ENCODE assay signal across 8 cellular contexts in the genomic region with DNA sequence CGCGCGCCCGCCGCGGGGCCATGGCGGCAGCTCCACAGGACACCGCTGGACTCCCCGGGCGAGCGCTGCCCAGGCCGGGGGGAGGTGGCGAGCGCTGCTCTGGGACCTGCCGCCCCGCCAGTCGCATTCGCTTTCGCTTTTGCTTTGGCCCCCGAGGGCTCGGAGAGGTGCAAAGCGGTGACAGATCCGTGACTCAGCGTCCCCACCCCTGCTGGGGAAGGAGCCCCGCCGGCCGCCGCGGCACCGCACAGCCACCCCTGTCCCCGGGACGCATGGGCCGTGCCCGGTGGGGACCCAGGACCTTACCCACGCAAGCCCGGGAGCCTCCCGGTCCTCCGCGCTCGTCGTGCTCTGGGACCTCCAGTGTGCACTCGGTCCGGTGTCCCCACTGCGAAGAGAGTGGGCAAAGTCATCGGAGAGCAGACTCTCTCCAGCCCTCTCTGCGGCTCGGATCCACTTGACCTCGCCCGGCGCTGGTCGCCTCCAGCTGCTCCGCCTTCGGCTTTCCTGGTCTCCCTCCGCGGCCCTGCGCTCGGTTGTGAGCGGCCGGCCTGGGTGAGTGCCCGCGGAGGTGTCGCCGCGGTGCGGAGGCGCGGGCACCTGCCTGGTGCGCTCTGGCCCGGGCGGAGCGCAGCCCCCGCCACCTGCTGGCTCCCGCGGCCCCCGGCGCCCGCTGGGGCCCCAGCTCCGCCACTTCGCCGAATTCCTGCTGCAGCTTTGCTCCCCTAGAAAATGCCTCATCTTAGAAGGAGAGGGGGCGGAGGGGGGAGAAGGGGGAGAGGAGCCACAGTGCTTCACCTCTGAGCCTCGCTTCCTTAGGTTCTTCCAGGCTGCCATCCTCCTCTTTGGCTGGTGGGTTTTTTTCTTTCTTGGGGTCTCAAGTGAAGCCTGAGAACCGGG. TPM values are rescaled to one million over a fixed set of nuclear protein-coding genes. Genes with fewer than 3 reads are reported as not detected.
DNase-seq lines count a peak whose midpoint lies in the region; ATAC-seq and TF ChIP-seq lines count a peak whose summit lies in the region.

A gene with protein sequence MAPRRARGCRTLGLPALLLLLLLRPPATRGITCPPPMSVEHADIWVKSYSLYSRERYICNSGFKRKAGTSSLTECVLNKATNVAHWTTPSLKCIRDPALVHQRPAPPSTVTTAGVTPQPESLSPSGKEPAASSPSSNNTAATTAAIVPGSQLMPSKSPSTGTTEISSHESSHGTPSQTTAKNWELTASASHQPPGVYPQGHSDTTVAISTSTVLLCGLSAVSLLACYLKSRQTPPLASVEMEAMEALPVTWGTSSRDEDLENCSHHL (minus strand): TSS at position 73 of the 900 bp plus-strand sequence. CDS start 51 bp downstream, at position 22.

- intact Hi-C loops in stomach (cut with DNase I; ENCODE audit: low total_unique reads): no loop called here

- no peaks in the 10 kb centered on the region for H3K36me3 Mint-ChIP-seq in nephron progenitor cell (ENCODE audit: low read depth)

- peaks cover 3% of the 10 kb centered on the region for H3K4me1 ChIP-seq in fibroblast of lung (ENCODE audit: control insufficient read depth, extremely low read depth, insufficient read depth, low read length)
- H3K4me1 ChIP-seq in stomach: peaks cover 10 to 41% (median 20%) of the 10 kb centered on the region in 4 donors

- DNase-seq in AG08395 (ENCODE audit: low spot score) (peak; percentile 79), OCI-M1 (lab: John Stamatoyannopoulos, UW) (peak; percentile 94), fibroblast of lung (ENCODE audit: low read depth in 2 of 2) (peak; percentile 68 to 73), nephron progenitor cell (peak; percentile 65), stomach (peak; percentile 90)
- peak; percentile 89 to 93 for DNase-seq in activated T-cell treated with anti-CD3 and anti-CD28 coated beads, Interleukin-2, amount 50 U/mL, for 48 hours

- H3K36me3 ChIP-seq in fibroblast of lung (ENCODE audit: control insufficient read depth, insufficient read depth, low read length): no peaks in the 10 kb centered on the region
- no peaks in the 10 kb centered on the region for H3K36me3 ChIP-seq in stomach

- H3K4me3 ChIP-seq in fibroblast of lung (replicated peaks in 1 of 4; ENCODE audit: control extremely low read depth in 1 of 4, insufficient read depth in 1 of 4, low read depth in 3 of 4, low read length in 4 of 4) (peak within 1 kb of the TSS; percentile 68 to 90 (median 89)), stomach (peak within 1 kb of the TSS; percentile 80 to 97 (median 86))

- ATAC-seq in GM18868 (IDR thresholded peaks at IDR 0.05; ENCODE audit: unreplicated experiment) (peak; percentile 58), HG03095 (IDR thresholded peaks at IDR 0.05; ENCODE audit: unreplicated experiment) (peak; percentile 59)

- 0 to 1% (median 1%) methylated on average over 13 to 83 of the region's 83 CpGs for WGBS in stomach, 5 donors

- H3K79me2 ChIP-seq in fibroblast of lung (ENCODE audit: control insufficient read depth, insufficient read depth, low read length): peaks cover 1% of the 10 kb centered on the region

- H2AFZ ChIP-seq in fibroblast of lung (ENCODE audit: low read length): peak within 1 kb of the TSS; percentile 92

- no peak within 1 kb of the TSS for H3K27ac Mint-ChIP-seq in nephron progenitor cell

- H3K9ac ChIP-seq in fibroblast of lung (ENCODE audit: insufficient read depth, low read length): peak within 1 kb of the TSS; percentile 62

- H3K9me3 ChIP-seq in fibroblast of lung (ENCODE audit: control insufficient read depth, insufficient read depth, low read depth, low read length) (no peaks in the 10 kb centered on the region), stomach (no peaks in the 10 kb centered on the region)

- peak within 1 kb of the TSS; percentile 84 for H3K4me3 Mint-ChIP-seq in nephron progenitor cell

- H3K4me2 ChIP-seq in fibroblast of lung (ENCODE audit: extremely low read depth, insufficient read depth, low read length): peak within 1 kb of the TSS; percentile 97

- H3K9me3 Mint-ChIP-seq in nephron progenitor cell: no peaks in the 10 kb centered on the region

- no peak for TF ChIP-seq POLR2A in stomach (IDR thresholded peaks at IDR 0.05)

- H3K27ac ChIP-seq in fibroblast of lung (ENCODE audit: insufficient read depth, low read length): peak within 1 kb of the TSS; percentile 66
- peak within 1 kb of the TSS; percentile 97 to 99 (median 97) for H3K27ac ChIP-seq in stomach

- H3K27me3 ChIP-seq in fibroblast of lung (ENCODE audit: control insufficient read depth, insufficient read depth, low read length) (no peaks in the 10 kb centered on the region), stomach (no peaks in the 10 kb centered on the region)

- TF ChIP-seq CTCF in fibroblast of lung (conservative IDR thresholded peaks at IDR 0.05 in 1 of 2, IDR thresholded peaks at IDR 0.05 in 1 of 2; ENCODE audit: low read depth in 1 of 2, low read length in 2 of 2) (no peak), nephron progenitor cell (IDR thresholded peaks at IDR 0.05) (no peak), stomach (IDR thresholded peaks at IDR 0.05) (peak in 3 of 7 experiments; percentile 23 to 62 (median 45))

- H3K4me1 Mint-ChIP-seq in nephron progenitor cell: peaks cover 11% of the 10 kb centered on the region

- peaks cover 90% of the 10 kb centered on the region for H3K27me3 Mint-ChIP-seq in nephron progenitor cell (ENCODE audit: low read depth, poor library complexity)

- TF ChIP-seq EP300 in stomach (IDR thresholded peaks at IDR 0.05): no peak

- no peaks in the 10 kb centered on the region for H4K20me1 ChIP-seq in fibroblast of lung (ENCODE audit: control insufficient read depth, extremely low read depth, insufficient read depth, low read length)

RNA-seq across cellular contexts. Expression of the gene that starts here (rescaled TPM):
- total RNA-seq in fibroblast of lung: 9.2 and 13.7 TPM in 2 replicates
- 5.9 and 8.4 TPM in 2 replicates for polyA plus RNA-seq in fibroblast of lung
- 7.4 and 10.5 TPM in 2 replicates for polyA plus RNA-seq in fibroblast of lung (2012)
- 8.6 and 12.3 TPM in 2 replicates for polyA minus RNA-seq in fibroblast of lung (ENCODE audit: low replicate concordance)
- total RNA-seq in stomach: 10 to 100 TPM in 3 of 5 donors, 1 to 10 TPM in 2; 6.7 to 63.0 (median 16.1) TPM
- 10 to 100 TPM; 13.9 to 26.1 (median 15.7) TPM for polyA plus RNA-seq in stomach

Comparison
In these comparisons a context has a peak if more than half of its experiments do, and no peak if none do; other contexts are left out.
1. Peak in every context shown above with its lines: DNase-seq, ATAC-seq, H3K4me3 ChIP-seq and H3K27ac ChIP-seq.